Comparison of ENCODE assay signal across 17 cellular contexts in genomic region chr2:341912-342311, GRCh38. TPM values are rescaled to one million over a fixed set of nuclear protein-coding genes. Genes with fewer than 3 reads are reported as not detected.
DNase-seq lines count a peak whose midpoint lies in the region; ATAC-seq and TF ChIP-seq lines count a peak whose summit lies in the region.
"Had no signal": no experiment of that assay in that cellular context is flagged by ENCODE, and none has a peak within 500 bp of the region (broad histone marks: within the 10 kb centered on the region; RNA-seq: fewer than 3 reads in every experiment).

No MANE protein-coding gene starts in this region.

- no peaks in the 10 kb centered on the region for H3K9me2 ChIP-seq in GM23338 (ENCODE audit: insufficient read depth)

- H3K4me3 Mint-ChIP-seq in GM23338 (no peak overlapping the region), neural progenitor cell (no peak overlapping the region)
- H3K4me3 Mint-ChIP-seq: CD14-positive monocyte; CD4-positive, alpha-beta memory T cell; H9 had no signal

- H3K79me2 ChIP-seq in GM23338 (replicated peaks; ENCODE audit: insufficient read depth), result no peaks in the 10 kb centered on the region
- no peaks in the 10 kb centered on the region for H3K79me2 ChIP-seq in neural progenitor cell (ENCODE audit: low read depth)

- H3K27me3 ChIP-seq in GM23338 (ENCODE audit: insufficient read depth), result no peaks in the 10 kb centered on the region
- H3K27me3 ChIP-seq in neural progenitor cell, result peaks cover 11% of the 10 kb centered on the region

- H3F3A ChIP-seq in GM23338 (replicated peaks; ENCODE audit: low read depth) (no peaks in the 10 kb centered on the region), neural progenitor cell (ENCODE audit: low read depth) (no peaks in the 10 kb centered on the region)

- no peak overlapping the region for H3K27ac ChIP-seq in GM23338 (ENCODE audit: low read depth)
- peak overlapping the region; percentile 16; the same call in 1 of the 2 replicates for H3K27ac ChIP-seq in SK-N-MC
- no peak overlapping the region for H3K27ac ChIP-seq in neural progenitor cell
- H3K27ac ChIP-seq: KMS-11 had no signal

- H4K20me1 ChIP-seq in GM23338 (replicated peaks; ENCODE audit: insufficient read depth), result no peaks in the 10 kb centered on the region
- no peaks in the 10 kb centered on the region for H4K20me1 ChIP-seq in neural progenitor cell (ENCODE audit: low read depth)

- DNase-seq in GM23338 (ENCODE audit: low spot score), result no peak
- no peak for DNase-seq in SK-N-MC (ENCODE audit: low read depth, low spot score)
- no peak for DNase-seq in neural progenitor cell (ENCODE audit: low spot score)
- DNase-seq in COLO829 (ENCODE audit: low spot score), result no peak
- DNase-seq in medulla oblongata (ENCODE audit: extremely low spot score), result no peak
- DNase-seq: ACHN; CD4-positive, alpha-beta memory T cell; COR-L47; GOT3; H9 had no signal

- peaks cover 24% of the 10 kb centered on the region for H3K36me3 Mint-ChIP-seq in GM23338 (ENCODE audit: low read depth)
- peaks cover 12% of the 10 kb centered on the region for H3K36me3 Mint-ChIP-seq in neural progenitor cell
- H3K36me3 Mint-ChIP-seq: CD14-positive monocyte had no signal

- H3K27me3 Mint-ChIP-seq in GM23338 (ENCODE audit: insufficient read depth, low read depth, poor library complexity) (peaks cover 3% of the 10 kb centered on the region), neural progenitor cell (ENCODE audit: insufficient read depth, low read depth) (peaks cover 3% of the 10 kb centered on the region)

- H3K4me1 ChIP-seq in GM23338 (ENCODE audit: insufficient read depth) (no peaks in the 10 kb centered on the region), neural progenitor cell (no peaks in the 10 kb centered on the region)

- no peak overlapping the region for H3K4me3 ChIP-seq in GM23338
- peak overlapping the region; percentile 64 for H3K4me3 ChIP-seq in SK-N-MC
- no peak overlapping the region for H3K4me3 ChIP-seq in neural progenitor cell

- ATAC-seq in GM23338 (no peak), GM19023 (IDR thresholded peaks at IDR 0.05; ENCODE audit: unreplicated experiment) (no peak), HG03139 (IDR thresholded peaks at IDR 0.05; ENCODE audit: unreplicated experiment) (no peak)

- H3K4me1 Mint-ChIP-seq in GM23338 (peaks cover 11% of the 10 kb centered on the region), neural progenitor cell (peaks cover 6% of the 10 kb centered on the region)
- H3K4me1 Mint-ChIP-seq: CD14-positive monocyte had no signal

- H3K9ac ChIP-seq in SK-N-MC (ENCODE audit: insufficient read length), result no peak overlapping the region
- no peak overlapping the region for H3K9ac ChIP-seq in neural progenitor cell
- H3K9ac ChIP-seq: KMS-11 had no signal

- H3K9me3 Mint-ChIP-seq in GM23338 (peaks cover 29% of the 10 kb centered on the region), neural progenitor cell (peaks cover 47% of the 10 kb centered on the region)

- H3K27ac Mint-ChIP-seq in GM23338 (no peak overlapping the region), neural progenitor cell (no peak overlapping the region)
- H3K27ac Mint-ChIP-seq: CD14-positive monocyte; CD4-positive, alpha-beta memory T cell; H9 had no signal

- H3K9me3 ChIP-seq in SK-N-MC (ENCODE audit: low read depth, low read length) (no peaks in the 10 kb centered on the region), neural progenitor cell (ENCODE audit: low read depth) (peaks cover 4% of the 10 kb centered on the region)

- H3K36me3 ChIP-seq in GM23338 (ENCODE audit: insufficient read depth) (no peaks in the 10 kb centered on the region), SK-N-MC (ENCODE audit: insufficient read depth, low read length) (no peaks in the 10 kb centered on the region), neural progenitor cell (no peaks in the 10 kb centered on the region)

- H3K4me2 ChIP-seq in GM23338, result no peak overlapping the region
- H3K4me2 ChIP-seq in neural progenitor cell, result no peak overlapping the region
- H3K4me2 ChIP-seq: KMS-11 had no signal

- H2AFZ ChIP-seq in GM23338 (0 out of 2 replicates have a peak overlapping the region, but pooled peaks have one; percentile 76), neural progenitor cell (replicated peaks) (peak overlapping the region; percentile 63)

- TF ChIP-seq CTCF in GM23338 (conservative IDR thresholded peaks at IDR 0.05; ENCODE audit: low read depth in 2 of 2) (no peak), neural progenitor cell (IDR thresholded peaks at IDR 0.05) (no peak)

TF ChIP-seq in GM23338, 12 proteins besides CTCF, POLR2A, EP300 and RAD21 (continues in another document):
- no peak for TF ChIP-seq EZH2phosphoT487 (IDR thresholded peaks at IDR 0.05; ENCODE audit: unreplicated experiment)
- no peak for TF ChIP-seq ZNF114 (CRISPR knock-in tag; IDR thresholded peaks at IDR 0.05)
- TF ChIP-seq ETS1 (IDR thresholded peaks at IDR 0.05), result no peak
- no peak for TF ChIP-seq REST (IDR thresholded peaks at IDR 0.05; ENCODE audit: unreplicated experiment)
- no peak for TF ChIP-seq EZH2 (IDR thresholded peaks at IDR 0.05; ENCODE audit: low read depth, unreplicated experiment)
- no peak for TF ChIP-seq CREB1 (CRISPR knock-in tag; IDR thresholded peaks at IDR 0.05; ENCODE audit: low read depth)
- no peak for TF ChIP-seq NANOG (IDR thresholded peaks at IDR 0.05; ENCODE audit: borderline replicate concordance)
- no peak for TF ChIP-seq ZNF331 (CRISPR knock-in tag; IDR thresholded peaks at IDR 0.05; ENCODE audit: low read depth)
- TF ChIP-seq JUNB (IDR thresholded peaks at IDR 0.05; ENCODE audit: unreplicated experiment), result no peak
- no peak for TF ChIP-seq POLR2AphosphoS5 (IDR thresholded peaks at IDR 0.05; ENCODE audit: low read depth)

RNA-seq across cellular contexts. Expression of gene ALKAL2, which starts 54.0 kb away (rescaled TPM):
- 4.5 and 6.4 TPM in 2 replicates for total RNA-seq in GM23338 (2014; rRNA removed; shearing (Covaris generic))
- 11.3 and 12.1 TPM in 2 replicates for polyA plus RNA-seq in GM23338 (2016; fragmentation: Nextera tagmentation; extraction: Ambion mirVana)
- total RNA-seq in neural progenitor cell (ENCODE audit: low replicate concordance), result not detected in 2 replicates
- total RNA-seq: CD4-positive, alpha-beta memory T cell; HT-29; LHCN-M2 had no signal
- polyA plus RNA-seq: BJ; CD14-positive monocyte; CD4-positive, alpha-beta memory T cell had no signal
